In genomic region chr7:38374507-38374906, GRCh38 we compare ENCODE assay signal across 10 cellular contexts.
DNase-seq lines count a peak whose midpoint lies in the region; ATAC-seq and TF ChIP-seq lines count a peak whose summit lies in the region.
"Had no signal": no experiment of that assay in that cellular context is flagged by ENCODE, and none has a peak within 500 bp of the region (broad histone marks: within the 10 kb centered on the region; RNA-seq: fewer than 3 reads in every experiment).

No MANE protein-coding gene starts in this region.

- no peak for TF ChIP-seq POLR2A in erythroblast (IDR thresholded peaks at IDR 0.05; ENCODE audit: low read length)

- DNase-seq in heart right ventricle = peak in 1 of 2 donors; percentile 40
- DNase-seq in Right ventricle myocardium inferior (ENCODE audit: missing footprints) = no peak
- DNase-seq in KBM-7 = peak; percentile 73
- peak; percentile 70 for DNase-seq in activated CD4-positive, alpha-beta T cell treated with anti-CD3 and anti-CD28 coated beads for 48 hours
- peak; percentile 48 to 60 for DNase-seq in erythroblast (lab: John Stamatoyannopoulos, UW)
- DNase-seq in progenitor cell of endocrine pancreas (ENCODE audit: low spot score, unreplicated experiment) = no peak

- H3K36me3 Mint-ChIP-seq in progenitor cell of endocrine pancreas (ENCODE audit: insufficient read depth) = no peaks in the 10 kb centered on the region

- H3K27me3 Mint-ChIP-seq in progenitor cell of endocrine pancreas = no peaks in the 10 kb centered on the region
- H3K27me3 Mint-ChIP-seq: dendritic cell treated with granulocyte-macrophage colony-stimulating factor and Interleukin-4, amounts not matched to agents 40 ng/mL and 50 ng/mL, for 4 days; stimulated activated naive CD8-positive, alpha-beta T cell treated with anti-CD3 and anti-CD28 coated beads, Interleukin-15, Interleukin-2, amounts not matched to agents 100 ng/mL and 50 ng/mL, for 24 hours had no signal

- no peak overlapping the region for H3K4me3 ChIP-seq in heart right ventricle

- intact Hi-C loops in heart right ventricle (cut with DNase I) (loop anchor here in 6 of 10 donors (5.0 to 10.0 kb wide), 4 partner anchors 157 to 470 kb away; no protein-coding TSS in a partner anchor), Right ventricle myocardium inferior (cut with DNase I) (loop anchor here (5.0 kb wide), 1 partner anchor 267 kb away; no protein-coding TSS in a partner anchor)

- no peaks in the 10 kb centered on the region for H3K9me3 ChIP-seq in heart right ventricle

- no peak overlapping the region for H3K27ac ChIP-seq in heart right ventricle

- in situ Hi-C loops in KBM-7 (cut with MboI; ENCODE audit: low pct_unique_long_range_greater_than_20kb, low sequenced_read_pairs) = no loop called here

- H3K27me3 ChIP-seq in heart right ventricle = no peaks in the 10 kb centered on the region

- H3K4me1 ChIP-seq in heart right ventricle = peaks cover 0 to 20% (median 7%) of the 10 kb centered on the region in 9 donors

- no peaks in the 10 kb centered on the region for H3K9me3 Mint-ChIP-seq in progenitor cell of endocrine pancreas (ENCODE audit: low read depth)
- H3K9me3 Mint-ChIP-seq: dendritic cell treated with granulocyte-macrophage colony-stimulating factor and Interleukin-4, amounts not matched to agents 40 ng/mL and 50 ng/mL, for 4 days; stimulated activated naive CD8-positive, alpha-beta T cell treated with anti-CD3 and anti-CD28 coated beads, Interleukin-15, Interleukin-2, amounts not matched to agents 100 ng/mL and 50 ng/mL, for 24 hours had no signal

- WGBS in heart right ventricle, 2 donors = 35 to 44% methylated on average over 6 of the region's 6 CpGs

- ATAC-seq in heart right ventricle = no peak
- no peak for ATAC-seq in Right ventricle myocardium inferior
- ATAC-seq in HG03571 (IDR thresholded peaks at IDR 0.05; ENCODE audit: unreplicated experiment) = no peak
- no peak for ATAC-seq in HG03460 (IDR thresholded peaks at IDR 0.05; ENCODE audit: unreplicated experiment)

- H3K36me3 ChIP-seq in heart right ventricle = no peaks in the 10 kb centered on the region

- H3K4me1 Mint-ChIP-seq in progenitor cell of endocrine pancreas (ENCODE audit: low read depth) = peaks cover 1% of the 10 kb centered on the region

- TF ChIP-seq CTCF in heart right ventricle (IDR thresholded peaks at IDR 0.05) (peak in 8 of 9 donors; percentile 49 to 67 (median 60)), progenitor cell of endocrine pancreas (IDR thresholded peaks at IDR 0.05; ENCODE audit: unreplicated experiment) (peak; percentile 59)

- no peak overlapping the region for H3K27ac Mint-ChIP-seq in progenitor cell of endocrine pancreas
- H3K27ac Mint-ChIP-seq: dendritic cell treated with granulocyte-macrophage colony-stimulating factor and Interleukin-4, amounts not matched to agents 40 ng/mL and 50 ng/mL, for 4 days; stimulated activated naive CD8-positive, alpha-beta T cell treated with anti-CD3 and anti-CD28 coated beads, Interleukin-15, Interleukin-2, amounts not matched to agents 100 ng/mL and 50 ng/mL, for 24 hours had no signal

- H3K4me3 Mint-ChIP-seq in progenitor cell of endocrine pancreas (ENCODE audit: low read depth) = no peak overlapping the region
- H3K4me3 Mint-ChIP-seq: dendritic cell treated with granulocyte-macrophage colony-stimulating factor and Interleukin-4, amounts not matched to agents 40 ng/mL and 50 ng/mL, for 4 days; stimulated activated naive CD8-positive, alpha-beta T cell treated with anti-CD3 and anti-CD28 coated beads, Interleukin-15, Interleukin-2, amounts not matched to agents 100 ng/mL and 50 ng/mL, for 24 hours had no signal

Comparison
In these comparisons a context has a peak if more than half of its experiments do, and no peak if none do; other contexts are left out.
1. DNase-seq: peak in KBM-7 (single experiment), activated CD4-positive, alpha-beta T cell treated with anti-CD3 and anti-CD28 coated beads for 48 hours (single experiment) and erythroblast (2 of 2); none in Right ventricle myocardium inferior (single experiment) and progenitor cell of endocrine pancreas (single experiment).